ENCODE assay signal across 9 cellular contexts in genomic region chr3:111967651-111968274, GRCh38. TPM values are rescaled to one million over a fixed set of nuclear protein-coding genes. Genes with fewer than 3 reads are reported as not detected.
DNase-seq lines count a peak whose midpoint lies in the region; ATAC-seq and TF ChIP-seq lines count a peak whose summit lies in the region.
"Had no signal": no experiment of that assay in that cellular context is flagged by ENCODE, and none has a peak within 500 bp of the region (broad histone marks: within the 10 kb centered on the region; RNA-seq: fewer than 3 reads in every experiment).

No MANE protein-coding gene starts in this region.

- peaks cover 17% of the 10 kb centered on the region for H3K4me1 Mint-ChIP-seq in activated T-cell treated with anti-CD3 and anti-CD28 coated beads, Interleukin-2, amount 50 U/mL, for 4 hours (ENCODE audit: low read depth)
- H3K4me1 Mint-ChIP-seq in neural crest cell = peaks cover 31% of the 10 kb centered on the region
- H3K4me1 Mint-ChIP-seq in stimulated activated naive CD8-positive, alpha-beta T cell treated with anti-CD3 and anti-CD28 coated beads, Interleukin-15, amount 100 ng/mL, for 72 hours = peaks cover 19% of the 10 kb centered on the region

- no peaks in the 10 kb centered on the region for H3K9me3 ChIP-seq in DND-41 (ENCODE audit: insufficient read depth, low read length, severe bottlenecking)
- H3K9me3 ChIP-seq in Panc1 (ENCODE audit: control insufficient read depth, insufficient read depth, low read depth, low read length) = no peaks in the 10 kb centered on the region

- H3K9me3 Mint-ChIP-seq in activated T-cell treated with anti-CD3 and anti-CD28 coated beads, Interleukin-2, amount 50 U/mL, for 4 hours = no peaks in the 10 kb centered on the region
- H3K9me3 Mint-ChIP-seq in neural crest cell = no peaks in the 10 kb centered on the region
- no peaks in the 10 kb centered on the region for H3K9me3 Mint-ChIP-seq in stimulated activated naive CD8-positive, alpha-beta T cell treated with anti-CD3 and anti-CD28 coated beads, Interleukin-15, amount 100 ng/mL, for 72 hours

- H3K27ac ChIP-seq in DND-41 (ENCODE audit: low read length) (no peak overlapping the region), Panc1 (ENCODE audit: low read length) (no peak overlapping the region)

- no peaks in the 10 kb centered on the region for H4K20me1 ChIP-seq in DND-41 (ENCODE audit: insufficient read depth, low read length)

- H3K4me3 ChIP-seq in DND-41 (ENCODE audit: low read depth in 1 of 2, low read length in 2 of 2) (no peak overlapping the region), Panc1 (ENCODE audit: low read depth in 2 of 2, low read length in 2 of 2) (no peak overlapping the region), fibroblast of mammary gland (ENCODE audit: control insufficient read depth, low read depth, low read length) (no peak overlapping the region)

- ATAC-seq in DND-41 (ENCODE audit: insufficient read depth, low read depth) (peak; percentile 100), GM21825 (IDR thresholded peaks at IDR 0.05; ENCODE audit: unreplicated experiment) (peak; percentile 89), Panc1 (peak; percentile 97)
- peak; percentile 74 to 78 for ATAC-seq in activated T-cell treated with anti-CD3 and anti-CD28 coated beads, Interleukin-2, amount 50 U/mL, for 4 hours
- peak; percentile 93 for ATAC-seq in stimulated activated naive CD8-positive, alpha-beta T cell treated with anti-CD3 and anti-CD28 coated beads, Interleukin-15, amount 100 ng/mL, for 72 hours

- H3K4me3 Mint-ChIP-seq in activated T-cell treated with anti-CD3 and anti-CD28 coated beads, Interleukin-2, amount 50 U/mL, for 4 hours = no peak overlapping the region
- peak overlapping the region; percentile 24 for H3K4me3 Mint-ChIP-seq in neural crest cell
- H3K4me3 Mint-ChIP-seq in stimulated activated naive CD8-positive, alpha-beta T cell treated with anti-CD3 and anti-CD28 coated beads, Interleukin-15, amount 100 ng/mL, for 72 hours = peak overlapping the region; percentile 26 to 31

- POLR2A ChIA-PET in Panc1 (lab: Charles Lee) = no interaction called here

- no peaks in the 10 kb centered on the region for H3K27me3 ChIP-seq in DND-41 (ENCODE audit: insufficient read depth, low read length, poor library complexity)
- 0 out of 2 replicates have a peak, but pooled peaks cover 2% of the 10 kb centered on the region for H3K27me3 ChIP-seq in Panc1 (ENCODE audit: control insufficient read depth, insufficient read depth, low read length)

- intact Hi-C loops in Panc1 (cut with micrococcal nuclease; ENCODE audit: unreplicated experiment) = loop anchor here (1.0 kb wide), 2 partner anchors 72 to 250 kb away; no protein-coding TSS in a partner anchor

- H2AFZ ChIP-seq in DND-41 (ENCODE audit: low read depth, low read length) = peak overlapping the region; percentile 60

- DNase-seq in DND-41 (peak; percentile 86), Kasumi-1 (lab: John Stamatoyannopoulos, UW) (peak; percentile 91 to 92), Panc1 (ENCODE audit: low read depth, low spot score) (peak; percentile 58), fibroblast of mammary gland (ENCODE audit: low read depth) (peak; percentile 82), neural crest cell (ENCODE audit: low read depth, low spot score) (peak; percentile 90)
- DNase-seq in activated T-cell treated with anti-CD3 and anti-CD28 coated beads, Interleukin-2, amount 50 U/mL, for 4 hours = peak; percentile 81
- DNase-seq in stimulated activated naive CD8-positive, alpha-beta T cell treated with anti-CD3 and anti-CD28 coated beads, Interleukin-15, amount 100 ng/mL, for 72 hours = peak; percentile 73 to 78

- peaks cover 6% of the 10 kb centered on the region; the same call in 1 of the 2 replicates for H3K4me1 ChIP-seq in DND-41 (ENCODE audit: insufficient read depth, low read length)
- H3K4me1 ChIP-seq in Panc1 (ENCODE audit: control insufficient read depth, insufficient read depth, low read length) = 0 out of 2 replicates have a peak, but pooled peaks cover 2% of the 10 kb centered on the region

- H3K9ac ChIP-seq in DND-41 (ENCODE audit: low read depth, low read length) = no peak overlapping the region

- H3K79me2 ChIP-seq in DND-41 (ENCODE audit: insufficient read depth, low read length) = no peaks in the 10 kb centered on the region

- H3K36me3 ChIP-seq in DND-41 (ENCODE audit: insufficient read depth, low read length) = no peaks in the 10 kb centered on the region
- no peaks in the 10 kb centered on the region for H3K36me3 ChIP-seq in Panc1 (ENCODE audit: control insufficient read depth, insufficient read depth, low read length)

- H3K27ac Mint-ChIP-seq in neural crest cell (ENCODE audit: unreplicated experiment) = peak overlapping the region; percentile 19
- no peak overlapping the region for H3K27ac Mint-ChIP-seq in stimulated activated naive CD8-positive, alpha-beta T cell treated with anti-CD3 and anti-CD28 coated beads, Interleukin-15, amount 100 ng/mL, for 72 hours

- in situ Hi-C loops in Panc1 (cut with HindIII; ENCODE audit: low pct_unique_long_range_greater_than_20kb, low sequenced_read_pairs) = no loop called here

- no peaks in the 10 kb centered on the region for H3K27me3 Mint-ChIP-seq in activated T-cell treated with anti-CD3 and anti-CD28 coated beads, Interleukin-2, amount 50 U/mL, for 4 hours (ENCODE audit: low read depth)
- no peaks in the 10 kb centered on the region for H3K27me3 Mint-ChIP-seq in neural crest cell (ENCODE audit: low read depth)
- H3K27me3 Mint-ChIP-seq in stimulated activated naive CD8-positive, alpha-beta T cell treated with anti-CD3 and anti-CD28 coated beads, Interleukin-15, amount 100 ng/mL, for 72 hours = no peaks in the 10 kb centered on the region

- H3K36me3 Mint-ChIP-seq in activated T-cell treated with anti-CD3 and anti-CD28 coated beads, Interleukin-2, amount 50 U/mL, for 4 hours (ENCODE audit: insufficient read depth) = no peaks in the 10 kb centered on the region
- H3K36me3 Mint-ChIP-seq in neural crest cell (ENCODE audit: low read depth) = peaks cover 4% of the 10 kb centered on the region

- peak; percentile 91 for TF ChIP-seq CTCF in DND-41 (IDR thresholded peaks at IDR 0.05; ENCODE audit: borderline replicate concordance, extremely low read depth, low read length, poor library complexity, severe bottlenecking)
- peak; percentile 91 for TF ChIP-seq CTCF in Panc1 (IDR thresholded peaks at IDR 0.05)
- TF ChIP-seq CTCF in fibroblast of mammary gland (conservative IDR thresholded peaks at IDR 0.05; ENCODE audit: control insufficient read depth, insufficient read depth, low read depth, low read length) = peak; percentile 95
- peak; percentile 95 for TF ChIP-seq CTCF in neural crest cell (conservative IDR thresholded peaks at IDR 0.05)

- no TSS peak for BruUV-seq in Panc1 (replicated peaks; lab: Mats Ljungman, UMichigan)

- peak overlapping the region; percentile 56 for H3K4me2 ChIP-seq in DND-41 (ENCODE audit: insufficient read depth, low read length)

- CTCF ChIA-PET in Panc1 (lab: Charles Lee) = interaction anchor here (0.6 to 1.7 kb wide), 10 partner anchors 11 to 1673 kb away, joined by 3 to 17 read pairs (median 12); partner anchors contain the start of gene ABHD10

RNA-seq across cellular contexts. Expression of gene ABHD10, which starts 11.1 kb away (rescaled TPM):
- total RNA-seq in Panc1 (2021; ENCODE audit: unreplicated experiment) = 30.3 TPM
- 26.0 TPM for polyA plus RNA-seq in Panc1 (2012; ENCODE audit: insufficient read length)
- 10 to 100 TPM; 33.4 to 41.9 (median 41.7) TPM for total RNA-seq in activated T-cell treated with anti-CD3 and anti-CD28 coated beads, Interleukin-2, amount 50 U/mL, for 4 hours
- 52.7 and 55.6 TPM in 2 replicates for total RNA-seq in neural crest cell

RNA-seq across cellular contexts. Expression of gene TAGLN3, which starts 31.0 kb away (rescaled TPM):
- total RNA-seq in Panc1 (2021; ENCODE audit: unreplicated experiment) (not detected), neural crest cell (62.6 and 70.2 TPM in 2 replicates)
- polyA plus RNA-seq in Panc1 (2012; ENCODE audit: insufficient read length) = not detected
- total RNA-seq in activated T-cell treated with anti-CD3 and anti-CD28 coated beads, Interleukin-2, amount 50 U/mL, for 4 hours = 1 to 10 TPM; 1.8 to 3.4 (median 2.2) TPM
- total RNA-seq: mononuclear cell had no signal

Comparison
In these comparisons a context has a peak if more than half of its experiments do, and no peak if none do; other contexts are left out.
1. RNA of gene TAGLN3, which starts 31.0 kb away (total RNA-seq): 62.6 to 70.2 TPM in neural crest cell; 1.8 to 3.4 TPM in activated T-cell treated with anti-CD3 and anti-CD28 coated beads, Interleukin-2, amount 50 U/mL, for 4 hours and not detected in Panc1 (single experiment); every median in the first group is over 10 times any median in the second.
2. Peak in every context shown above with its lines, with median percentiles within 50 percentile points of each other: ATAC-seq, DNase-seq and CTCF ChIP-seq.